Comparison of ENCODE assay signal across 15 cellular contexts in genomic region chr20:5829241-5829809, GRCh38.
DNase-seq lines count a peak whose midpoint lies in the region; ATAC-seq and TF ChIP-seq lines count a peak whose summit lies in the region.
"Had no signal": no experiment of that assay in that cellular context is flagged by ENCODE, and none has a peak within 500 bp of the region (broad histone marks: within the 10 kb centered on the region; RNA-seq: fewer than 3 reads in every experiment).

No MANE protein-coding gene starts in this region.

- DNase-seq in NCI-H1694 (lab: John Stamatoyannopoulos, UW) (peak; percentile 29), NCI-H524 (lab: John Stamatoyannopoulos, UW) (peak; percentile 92 to 99), SK-N-DZ (ENCODE audit: low spot score) (peak; percentile 47), GM10266 (ENCODE audit: extremely low spot score) (no peak), omental fat pad (ENCODE audit: low spot score) (no peak)
- DNase-seq: Caco-2; CD8-positive, alpha-beta memory T cell; DMS153; DMS79 treated with DMSO at 0.1 percent for 48 hours; EL; GM23248; IMR-90; KBM-7 had no signal

- ATAC-seq in GM21786 (IDR thresholded peaks at IDR 0.05; ENCODE audit: unreplicated experiment) = no peak
- no peak for ATAC-seq in omental fat pad (ENCODE audit: low FRiP score)
- ATAC-seq: HCT116 had no signal

- TF ChIP-seq CTCF in GM10266 (IDR thresholded peaks at IDR 0.05; ENCODE audit: control insufficient read depth, insufficient read depth, low read depth, missing control alignments) = no peak
- no peak for TF ChIP-seq CTCF in omental fat pad (IDR thresholded peaks at IDR 0.05)

Comparison
In these comparisons a context has a peak if more than half of its experiments do, and no peak if none do; other contexts are left out.
1. DNase-seq: peak in NCI-H1694 (single experiment), NCI-H524 (2 of 2) and SK-N-DZ (single experiment); none in GM10266 (single experiment) and omental fat pad (single experiment).